ENCODE assay signal across 1 cellular context in the genomic region with DNA sequence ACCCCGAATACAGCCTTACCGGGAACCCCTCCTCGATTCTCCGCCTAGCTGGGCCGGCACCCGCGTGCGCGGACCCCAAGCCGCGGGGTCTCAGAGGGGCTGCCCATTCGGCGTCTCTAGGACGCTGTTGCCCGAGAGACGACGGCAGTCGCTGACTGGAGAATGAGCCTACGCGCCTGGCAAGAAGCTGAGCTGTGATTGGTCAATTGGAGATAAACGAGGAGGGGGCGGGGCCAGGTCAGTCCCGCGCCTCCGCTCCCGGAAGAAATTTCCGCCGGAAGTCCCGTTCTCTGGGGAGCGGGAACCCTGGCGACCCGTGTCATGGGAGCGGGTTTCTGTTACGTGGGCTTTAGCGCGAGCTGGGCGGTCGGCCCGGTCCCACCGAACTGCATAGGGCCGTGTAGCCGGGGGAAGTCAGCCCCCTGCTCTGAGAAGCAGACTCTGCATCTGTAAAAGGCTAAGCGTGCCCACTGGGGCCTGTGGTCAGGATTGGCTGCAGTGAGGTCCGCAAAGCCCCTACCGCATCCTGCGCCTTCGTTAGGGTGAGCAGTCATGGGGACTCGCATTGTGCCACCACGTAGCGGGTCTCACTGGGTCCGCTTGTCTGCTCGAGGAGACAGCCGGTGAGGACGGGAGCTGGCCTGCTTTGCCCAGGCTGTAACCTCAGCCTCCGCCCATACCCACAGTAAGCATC.
TF ChIP-seq lines count a peak whose summit lies in the region.

A gene with protein sequence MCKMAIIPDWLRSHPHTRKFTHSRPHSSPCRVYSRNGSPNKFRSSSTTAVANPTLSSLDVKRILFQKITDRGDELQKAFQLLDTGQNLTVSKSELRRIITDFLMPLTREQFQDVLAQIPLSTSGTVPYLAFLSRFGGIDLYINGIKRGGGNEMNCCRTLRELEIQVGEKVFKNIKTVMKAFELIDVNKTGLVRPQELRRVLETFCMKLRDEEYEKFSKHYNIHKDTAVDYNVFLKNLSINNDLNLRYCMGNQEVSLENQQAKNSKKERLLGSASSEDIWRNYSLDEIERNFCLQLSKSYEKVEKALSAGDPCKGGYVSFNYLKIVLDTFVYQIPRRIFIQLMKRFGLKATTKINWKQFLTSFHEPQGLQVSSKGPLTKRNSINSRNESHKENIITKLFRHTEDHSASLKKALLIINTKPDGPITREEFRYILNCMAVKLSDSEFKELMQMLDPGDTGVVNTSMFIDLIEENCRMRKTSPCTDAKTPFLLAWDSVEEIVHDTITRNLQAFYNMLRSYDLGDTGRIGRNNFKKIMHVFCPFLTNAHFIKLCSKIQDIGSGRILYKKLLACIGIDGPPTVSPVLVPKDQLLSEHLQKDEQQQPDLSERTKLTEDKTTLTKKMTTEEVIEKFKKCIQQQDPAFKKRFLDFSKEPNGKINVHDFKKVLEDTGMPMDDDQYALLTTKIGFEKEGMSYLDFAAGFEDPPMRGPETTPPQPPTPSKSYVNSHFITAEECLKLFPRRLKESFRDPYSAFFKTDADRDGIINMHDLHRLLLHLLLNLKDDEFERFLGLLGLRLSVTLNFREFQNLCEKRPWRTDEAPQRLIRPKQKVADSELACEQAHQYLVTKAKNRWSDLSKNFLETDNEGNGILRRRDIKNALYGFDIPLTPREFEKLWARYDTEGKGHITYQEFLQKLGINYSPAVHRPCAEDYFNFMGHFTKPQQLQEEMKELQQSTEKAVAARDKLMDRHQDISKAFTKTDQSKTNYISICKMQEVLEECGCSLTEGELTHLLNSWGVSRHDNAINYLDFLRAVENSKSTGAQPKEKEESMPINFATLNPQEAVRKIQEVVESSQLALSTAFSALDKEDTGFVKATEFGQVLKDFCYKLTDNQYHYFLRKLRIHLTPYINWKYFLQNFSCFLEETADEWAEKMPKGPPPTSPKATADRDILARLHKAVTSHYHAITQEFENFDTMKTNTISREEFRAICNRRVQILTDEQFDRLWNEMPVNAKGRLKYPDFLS (N-terminal part only) (minus strand): TSS at position 157 of the 694 bp plus-strand sequence. CDS start 29,987 bp downstream, outside the sequence.

TF ChIP-seq in GM12878, 131 proteins besides CTCF, POLR2A, EP300 and RAD21 (continued from another document and continues in another):
- TF ChIP-seq NR2C2 (IDR thresholded peaks at IDR 0.05; ENCODE audit: borderline replicate concordance, control insufficient read depth, insufficient read length, low read depth) (no peak), NFIC (IDR thresholded peaks at IDR 0.05; ENCODE audit: low read depth, low read length) (no peak), ESRRA (IDR thresholded peaks at IDR 0.05; ENCODE audit: low read length) (no peak), ATF7 (IDR thresholded peaks at IDR 0.05; ENCODE audit: low read depth) (no peak), ETV6 (conservative IDR thresholded peaks at IDR 0.05 in 1 of 2, IDR thresholded peaks at IDR 0.05 in 1 of 2; ENCODE audit: borderline replicate concordance in 1 of 2, low read depth in 1 of 2) (no peak; a peak in 1 of 4 replicates), SMAD1 (IDR thresholded peaks at IDR 0.05; ENCODE audit: low read depth, partially characterized antibody) (no peak), NFYA (IDR thresholded peaks at IDR 0.05; ENCODE audit: borderline replicate concordance, low read depth, low read length) (no peak; the same call in 1 of the 2 replicates), NBN (IDR thresholded peaks at IDR 0.05) (peak; percentile 53; the same call in 1 of the 2 replicates), ZZZ3 (IDR thresholded peaks at IDR 0.05; ENCODE audit: control insufficient read depth, insufficient read length, low read depth) (no peak), ZNF274 (IDR thresholded peaks at IDR 0.05; ENCODE audit: insufficient read depth, insufficient read length) (no peak), YY1 (IDR thresholded peaks at IDR 0.05; ENCODE audit: low read depth, low read length) (peak; percentile 49; the same call in 1 of the 2 replicates), CBFB (IDR thresholded peaks at IDR 0.05; ENCODE audit: low read depth) (no peak; the same call in 1 of the 2 replicates), PML (IDR thresholded peaks at IDR 0.05; ENCODE audit: low read length) (no peak), KDM1A (IDR thresholded peaks at IDR 0.05; ENCODE audit: borderline replicate concordance) (no peak), SREBF2 (IDR thresholded peaks at IDR 0.05; ENCODE audit: low read length) (peak; percentile 39; the same call in 1 of the 2 replicates), TAF1 (IDR thresholded peaks at IDR 0.05; ENCODE audit: borderline replicate concordance, low read depth, low read length) (peak; percentile 58; the same call in 1 of the 2 replicates), BRCA1 (IDR thresholded peaks at IDR 0.05; ENCODE audit: low read depth, low read length) (no peak), BMI1 (IDR thresholded peaks at IDR 0.05; ENCODE audit: borderline replicate concordance) (peak; percentile 87), MYB (IDR thresholded peaks at IDR 0.05; ENCODE audit: borderline replicate concordance, low read depth, low read length) (0 out of 2 replicates have a peak, but pooled peaks have one; percentile 17), TBL1XR1 (IDR thresholded peaks at IDR 0.05; ENCODE audit: low read depth, low read length) (no peak; the same call in 1 of the 2 replicates), CREB1 (IDR thresholded peaks at IDR 0.05; ENCODE audit: low read depth) (peak; percentile 56; the same call in 1 of the 2 replicates), ZNF384 (IDR thresholded peaks at IDR 0.05; ENCODE audit: borderline replicate concordance, low read depth, low read length) (no peak), MTA2 (IDR thresholded peaks at IDR 0.05; ENCODE audit: low read depth) (peak; percentile 45; the same call in 1 of the 2 replicates), BCL11A (IDR thresholded peaks at IDR 0.05; ENCODE audit: low read depth, low read length) (0 out of 2 replicates have a peak, but pooled peaks have one; percentile 8)
- TF ChIP-seq, protein P1, sequence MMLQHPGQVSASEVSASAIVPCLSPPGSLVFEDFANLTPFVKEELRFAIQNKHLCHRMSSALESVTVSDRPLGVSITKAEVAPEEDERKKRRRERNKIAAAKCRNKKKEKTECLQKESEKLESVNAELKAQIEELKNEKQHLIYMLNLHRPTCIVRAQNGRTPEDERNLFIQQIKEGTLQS (IDR thresholded peaks at IDR 0.05; ENCODE audit: borderline replicate concordance, extremely low read depth, low read depth, low read length), result no peak
- TF ChIP-seq, protein P2, sequence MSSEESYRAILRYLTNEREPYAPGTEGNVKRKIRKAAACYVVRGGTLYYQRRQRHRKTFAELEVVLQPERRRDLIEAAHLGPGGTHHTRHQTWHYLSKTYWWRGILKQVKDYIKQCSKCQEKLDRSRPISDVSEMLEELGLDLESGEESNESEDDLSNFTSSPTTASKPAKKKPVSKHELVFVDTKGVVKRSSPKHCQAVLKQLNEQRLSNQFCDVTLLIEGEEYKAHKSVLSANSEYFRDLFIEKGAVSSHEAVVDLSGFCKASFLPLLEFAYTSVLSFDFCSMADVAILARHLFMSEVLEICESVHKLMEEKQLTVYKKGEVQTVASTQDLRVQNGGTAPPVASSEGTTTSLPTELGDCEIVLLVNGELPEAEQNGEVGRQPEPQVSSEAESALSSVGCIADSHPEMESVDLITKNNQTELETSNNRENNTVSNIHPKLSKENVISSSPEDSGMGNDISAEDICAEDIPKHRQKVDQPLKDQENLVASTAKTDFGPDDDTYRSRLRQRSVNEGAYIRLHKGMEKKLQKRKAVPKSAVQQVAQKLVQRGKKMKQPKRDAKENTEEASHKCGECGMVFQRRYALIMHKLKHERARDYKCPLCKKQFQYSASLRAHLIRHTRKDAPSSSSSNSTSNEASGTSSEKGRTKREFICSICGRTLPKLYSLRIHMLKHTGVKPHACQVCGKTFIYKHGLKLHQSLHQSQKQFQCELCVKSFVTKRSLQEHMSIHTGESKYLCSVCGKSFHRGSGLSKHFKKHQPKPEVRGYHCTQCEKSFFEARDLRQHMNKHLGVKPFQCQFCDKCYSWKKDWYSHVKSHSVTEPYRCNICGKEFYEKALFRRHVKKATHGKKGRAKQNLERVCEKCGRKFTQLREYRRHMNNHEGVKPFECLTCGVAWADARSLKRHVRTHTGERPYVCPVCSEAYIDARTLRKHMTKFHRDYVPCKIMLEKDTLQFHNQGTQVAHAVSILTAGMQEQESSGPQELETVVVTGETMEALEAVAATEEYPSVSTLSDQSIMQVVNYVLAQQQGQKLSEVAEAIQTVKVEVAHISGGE (CRISPR knock-in tag; IDR thresholded peaks at IDR 0.05), result no peak
- TF ChIP-seq, protein P3, sequence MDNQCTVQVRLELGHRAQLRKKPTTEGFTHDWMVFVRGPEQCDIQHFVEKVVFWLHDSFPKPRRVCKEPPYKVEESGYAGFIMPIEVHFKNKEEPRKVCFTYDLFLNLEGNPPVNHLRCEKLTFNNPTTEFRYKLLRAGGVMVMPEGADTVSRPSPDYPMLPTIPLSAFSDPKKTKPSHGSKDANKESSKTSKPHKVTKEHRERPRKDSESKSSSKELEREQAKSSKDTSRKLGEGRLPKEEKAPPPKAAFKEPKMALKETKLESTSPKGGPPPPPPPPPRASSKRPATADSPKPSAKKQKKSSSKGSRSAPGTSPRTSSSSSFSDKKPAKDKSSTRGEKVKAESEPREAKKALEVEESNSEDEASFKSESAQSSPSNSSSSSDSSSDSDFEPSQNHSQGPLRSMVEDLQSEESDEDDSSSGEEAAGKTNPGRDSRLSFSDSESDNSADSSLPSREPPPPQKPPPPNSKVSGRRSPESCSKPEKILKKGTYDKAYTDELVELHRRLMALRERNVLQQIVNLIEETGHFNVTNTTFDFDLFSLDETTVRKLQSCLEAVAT (IDR thresholded peaks at IDR 0.05), result peak; percentile 67; the same call in 1 of the 2 replicates
- TF ChIP-seq, protein P4, sequence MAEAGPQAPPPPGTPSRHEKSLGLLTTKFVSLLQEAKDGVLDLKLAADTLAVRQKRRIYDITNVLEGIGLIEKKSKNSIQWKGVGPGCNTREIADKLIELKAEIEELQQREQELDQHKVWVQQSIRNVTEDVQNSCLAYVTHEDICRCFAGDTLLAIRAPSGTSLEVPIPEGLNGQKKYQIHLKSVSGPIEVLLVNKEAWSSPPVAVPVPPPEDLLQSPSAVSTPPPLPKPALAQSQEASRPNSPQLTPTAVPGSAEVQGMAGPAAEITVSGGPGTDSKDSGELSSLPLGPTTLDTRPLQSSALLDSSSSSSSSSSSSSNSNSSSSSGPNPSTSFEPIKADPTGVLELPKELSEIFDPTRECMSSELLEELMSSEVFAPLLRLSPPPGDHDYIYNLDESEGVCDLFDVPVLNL (IDR thresholded peaks at IDR 0.05; ENCODE audit: low read depth, low read length), result peak; percentile 68; the same call in 1 of the 2 replicates
- TF ChIP-seq, protein P5, sequence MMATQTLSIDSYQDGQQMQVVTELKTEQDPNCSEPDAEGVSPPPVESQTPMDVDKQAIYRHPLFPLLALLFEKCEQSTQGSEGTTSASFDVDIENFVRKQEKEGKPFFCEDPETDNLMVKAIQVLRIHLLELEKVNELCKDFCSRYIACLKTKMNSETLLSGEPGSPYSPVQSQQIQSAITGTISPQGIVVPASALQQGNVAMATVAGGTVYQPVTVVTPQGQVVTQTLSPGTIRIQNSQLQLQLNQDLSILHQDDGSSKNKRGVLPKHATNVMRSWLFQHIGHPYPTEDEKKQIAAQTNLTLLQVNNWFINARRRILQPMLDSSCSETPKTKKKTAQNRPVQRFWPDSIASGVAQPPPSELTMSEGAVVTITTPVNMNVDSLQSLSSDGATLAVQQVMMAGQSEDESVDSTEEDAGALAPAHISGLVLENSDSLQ (IDR thresholded peaks at IDR 0.05), result no peak
- TF ChIP-seq, protein P6, sequence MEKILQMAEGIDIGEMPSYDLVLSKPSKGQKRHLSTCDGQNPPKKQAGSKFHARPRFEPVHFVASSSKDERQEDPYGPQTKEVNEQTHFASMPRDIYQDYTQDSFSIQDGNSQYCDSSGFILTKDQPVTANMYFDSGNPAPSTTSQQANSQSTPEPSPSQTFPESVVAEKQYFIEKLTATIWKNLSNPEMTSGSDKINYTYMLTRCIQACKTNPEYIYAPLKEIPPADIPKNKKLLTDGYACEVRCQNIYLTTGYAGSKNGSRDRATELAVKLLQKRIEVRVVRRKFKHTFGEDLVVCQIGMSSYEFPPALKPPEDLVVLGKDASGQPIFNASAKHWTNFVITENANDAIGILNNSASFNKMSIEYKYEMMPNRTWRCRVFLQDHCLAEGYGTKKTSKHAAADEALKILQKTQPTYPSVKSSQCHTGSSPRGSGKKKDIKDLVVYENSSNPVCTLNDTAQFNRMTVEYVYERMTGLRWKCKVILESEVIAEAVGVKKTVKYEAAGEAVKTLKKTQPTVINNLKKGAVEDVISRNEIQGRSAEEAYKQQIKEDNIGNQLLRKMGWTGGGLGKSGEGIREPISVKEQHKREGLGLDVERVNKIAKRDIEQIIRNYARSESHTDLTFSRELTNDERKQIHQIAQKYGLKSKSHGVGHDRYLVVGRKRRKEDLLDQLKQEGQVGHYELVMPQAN (conservative IDR thresholded peaks at IDR 0.05), result peak; percentile 97
- TF ChIP-seq, protein P7, sequence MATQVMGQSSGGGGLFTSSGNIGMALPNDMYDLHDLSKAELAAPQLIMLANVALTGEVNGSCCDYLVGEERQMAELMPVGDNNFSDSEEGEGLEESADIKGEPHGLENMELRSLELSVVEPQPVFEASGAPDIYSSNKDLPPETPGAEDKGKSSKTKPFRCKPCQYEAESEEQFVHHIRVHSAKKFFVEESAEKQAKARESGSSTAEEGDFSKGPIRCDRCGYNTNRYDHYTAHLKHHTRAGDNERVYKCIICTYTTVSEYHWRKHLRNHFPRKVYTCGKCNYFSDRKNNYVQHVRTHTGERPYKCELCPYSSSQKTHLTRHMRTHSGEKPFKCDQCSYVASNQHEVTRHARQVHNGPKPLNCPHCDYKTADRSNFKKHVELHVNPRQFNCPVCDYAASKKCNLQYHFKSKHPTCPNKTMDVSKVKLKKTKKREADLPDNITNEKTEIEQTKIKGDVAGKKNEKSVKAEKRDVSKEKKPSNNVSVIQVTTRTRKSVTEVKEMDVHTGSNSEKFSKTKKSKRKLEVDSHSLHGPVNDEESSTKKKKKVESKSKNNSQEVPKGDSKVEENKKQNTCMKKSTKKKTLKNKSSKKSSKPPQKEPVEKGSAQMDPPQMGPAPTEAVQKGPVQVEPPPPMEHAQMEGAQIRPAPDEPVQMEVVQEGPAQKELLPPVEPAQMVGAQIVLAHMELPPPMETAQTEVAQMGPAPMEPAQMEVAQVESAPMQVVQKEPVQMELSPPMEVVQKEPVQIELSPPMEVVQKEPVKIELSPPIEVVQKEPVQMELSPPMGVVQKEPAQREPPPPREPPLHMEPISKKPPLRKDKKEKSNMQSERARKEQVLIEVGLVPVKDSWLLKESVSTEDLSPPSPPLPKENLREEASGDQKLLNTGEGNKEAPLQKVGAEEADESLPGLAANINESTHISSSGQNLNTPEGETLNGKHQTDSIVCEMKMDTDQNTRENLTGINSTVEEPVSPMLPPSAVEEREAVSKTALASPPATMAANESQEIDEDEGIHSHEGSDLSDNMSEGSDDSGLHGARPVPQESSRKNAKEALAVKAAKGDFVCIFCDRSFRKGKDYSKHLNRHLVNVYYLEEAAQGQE (IDR thresholded peaks at IDR 0.05; ENCODE audit: low read depth, low read length), result no peak
